ENCODE assay signal across 12 cellular contexts in genomic region chr11:74168838-74169237, GRCh38. TPM values are rescaled to one million over a fixed set of nuclear protein-coding genes. Genes with fewer than 3 reads are reported as not detected.
DNase-seq lines count a peak whose midpoint lies in the region; ATAC-seq, FAIRE-seq and TF ChIP-seq lines count a peak whose summit lies in the region.
"Had no signal": no experiment of that assay in that cellular context is flagged by ENCODE, and none has a peak within 500 bp of the region (broad histone marks: within the 10 kb centered on the region; RNA-seq: fewer than 3 reads in every experiment).

No MANE protein-coding gene starts in this region.

- H3K4me3 Mint-ChIP-seq in stimulated activated naive CD8-positive, alpha-beta T cell treated with anti-CD3 and anti-CD28 coated beads, Interleukin-15, Interleukin-2, amounts not matched to agents 100 ng/mL and 50 ng/mL, for 24 hours = peak overlapping the region; percentile 4
- H3K4me3 Mint-ChIP-seq in stimulated activated naive CD8-positive, alpha-beta T cell treated with anti-CD3 and anti-CD28 coated beads, Interleukin-15, amount 100 ng/mL, for 72 hours = peak overlapping the region in 1 of 2 donors; percentile 27

- H3K36me3 Mint-ChIP-seq in stimulated activated naive CD8-positive, alpha-beta T cell treated with anti-CD3 and anti-CD28 coated beads, Interleukin-15, Interleukin-2, amounts not matched to agents 100 ng/mL and 50 ng/mL, for 24 hours (ENCODE audit: low read depth) = peaks cover 36% of the 10 kb centered on the region
- peaks cover 0 to 11% of the 10 kb centered on the region in 2 donors for H3K36me3 Mint-ChIP-seq in activated naive CD4-positive, alpha-beta T cell treated with anti-CD3 and anti-CD28 coated beads, Interleukin-2, amount 50 U/mL, for 72 hours

- H2AFZ ChIP-seq in keratinocyte (ENCODE audit: control insufficient read depth, low read length) = no peak overlapping the region

- H3K27me3 ChIP-seq in SJCRH30 (no peaks in the 10 kb centered on the region), keratinocyte (ENCODE audit: control insufficient read depth, extremely low read depth, insufficient read depth, low read length) (no peaks in the 10 kb centered on the region)
- H3K27me3 ChIP-seq: SJSA1 had no signal

- ATAC-seq in stimulated activated naive CD8-positive, alpha-beta T cell treated with anti-CD3 and anti-CD28 coated beads, Interleukin-15, amount 100 ng/mL, for 72 hours = no peak
- ATAC-seq in activated naive CD4-positive, alpha-beta T cell treated with anti-CD3 and anti-CD28 coated beads, Interleukin-2, amount 50 U/mL, for 72 hours = no peak

- H3K27ac ChIP-seq in SJCRH30 (no peak overlapping the region), keratinocyte (ENCODE audit: control insufficient read depth, insufficient read depth, low read length) (no peak overlapping the region)
- H3K27ac ChIP-seq: SJSA1 had no signal

- FAIRE-seq in keratinocyte (lab: Jason Lieb, UNC) = no peak

- H3K36me3 ChIP-seq in SJCRH30 (peaks cover 41% of the 10 kb centered on the region), keratinocyte (ENCODE audit: control insufficient read depth in 2 of 2, extremely low read depth in 1 of 2, insufficient read depth in 2 of 2, low read length in 2 of 2) (peaks cover 0 to 8% of the 10 kb centered on the region in 2 experiments)

- DNase-seq in stimulated activated naive CD8-positive, alpha-beta T cell treated with anti-CD3 and anti-CD28 coated beads, Interleukin-15, amount 100 ng/mL, for 72 hours = no peak
- no peak for DNase-seq in SJCRH30
- DNase-seq in keratinocyte (ENCODE audit: low read depth, low spot score) = no peak
- DNase-seq in activated naive CD4-positive, alpha-beta T cell treated with anti-CD3 and anti-CD28 coated beads, Interleukin-2, amount 50 U/mL, for 72 hours (ENCODE audit: low spot score in 2 of 2) = no peak
- DNase-seq in activated effector memory CD4-positive, alpha-beta T cell treated with anti-CD3 and anti-CD28 coated beads, Interleukin-2, amount 50 U/mL, for 16 hours = no peak
- DNase-seq in NOMO-1 treated with dmso at 0.1 percent for 144 hours (lab: John Stamatoyannopoulos, UW; ENCODE audit: unreplicated experiment) = no peak
- DNase-seq in MV-4-11 (lab: John Stamatoyannopoulos, UW) = no peak
- DNase-seq: GF-D8; stimulated activated naive CD4-positive, alpha-beta T cell had no signal

- dilution Hi-C loops in keratinocyte (cut with MboI; ENCODE audit: extremely low pct_ligation_motif_present, low sequenced_read_pairs) = no loop called here

- H3K27me3 Mint-ChIP-seq in stimulated activated naive CD8-positive, alpha-beta T cell treated with anti-CD3 and anti-CD28 coated beads, Interleukin-15, Interleukin-2, amounts not matched to agents 100 ng/mL and 50 ng/mL, for 24 hours = no peaks in the 10 kb centered on the region
- no peaks in the 10 kb centered on the region for H3K27me3 Mint-ChIP-seq in stimulated activated naive CD8-positive, alpha-beta T cell treated with anti-CD3 and anti-CD28 coated beads, Interleukin-15, amount 100 ng/mL, for 72 hours
- H3K27me3 Mint-ChIP-seq: progenitor cell of endocrine pancreas had no signal

- peaks cover 9% of the 10 kb centered on the region for H3K4me1 Mint-ChIP-seq in stimulated activated naive CD8-positive, alpha-beta T cell treated with anti-CD3 and anti-CD28 coated beads, Interleukin-15, Interleukin-2, amounts not matched to agents 100 ng/mL and 50 ng/mL, for 24 hours (ENCODE audit: low read depth)
- no peaks in the 10 kb centered on the region for H3K4me1 Mint-ChIP-seq in stimulated activated naive CD8-positive, alpha-beta T cell treated with anti-CD3 and anti-CD28 coated beads, Interleukin-15, amount 100 ng/mL, for 72 hours

- no peaks in the 10 kb centered on the region for H3K9me1 ChIP-seq in keratinocyte (ENCODE audit: control insufficient read depth, extremely low read depth, insufficient read depth, low read length)

- no peak overlapping the region for H3K9ac ChIP-seq in keratinocyte (ENCODE audit: control insufficient read depth, extremely low read depth, insufficient read depth, low read length)

- no peaks in the 10 kb centered on the region for H3K9me3 ChIP-seq in SJCRH30 (replicated peaks)
- H3K9me3 ChIP-seq in keratinocyte (ENCODE audit: control insufficient read depth, low read depth, low read length) = no peaks in the 10 kb centered on the region
- H3K9me3 ChIP-seq: SJSA1 had no signal

- peak overlapping the region; percentile 98 for H3K4me2 ChIP-seq in keratinocyte (ENCODE audit: control insufficient read depth, extremely low read depth, insufficient read depth, low read depth, low read length)

- peak overlapping the region; percentile 77 for H3K4me3 ChIP-seq in SJCRH30
- H3K4me3 ChIP-seq in keratinocyte (ENCODE audit: control insufficient read depth in 2 of 3, extremely low read depth in 1 of 3, insufficient read depth in 2 of 3, low read depth in 1 of 3, low read length in 3 of 3) = no peak overlapping the region

- H4K20me1 ChIP-seq in keratinocyte (ENCODE audit: control insufficient read depth, extremely low read depth, insufficient read depth, low read length) = no peaks in the 10 kb centered on the region

- H3K27ac Mint-ChIP-seq in stimulated activated naive CD8-positive, alpha-beta T cell treated with anti-CD3 and anti-CD28 coated beads, Interleukin-15, Interleukin-2, amounts not matched to agents 100 ng/mL and 50 ng/mL, for 24 hours = no peak overlapping the region
- H3K27ac Mint-ChIP-seq in stimulated activated naive CD8-positive, alpha-beta T cell treated with anti-CD3 and anti-CD28 coated beads, Interleukin-15, amount 100 ng/mL, for 72 hours = no peak overlapping the region
- H3K27ac Mint-ChIP-seq in activated naive CD4-positive, alpha-beta T cell treated with anti-CD3 and anti-CD28 coated beads, Interleukin-2, amount 50 U/mL, for 72 hours = no peak overlapping the region
- H3K27ac Mint-ChIP-seq: progenitor cell of endocrine pancreas had no signal

- H3K4me1 ChIP-seq in SJCRH30 (peaks cover 6% of the 10 kb centered on the region; the same call in 1 of the 2 replicates), keratinocyte (ENCODE audit: control insufficient read depth, extremely low read depth, insufficient read depth, low read length) (peaks cover 15% of the 10 kb centered on the region)

- H3K9me3 Mint-ChIP-seq in stimulated activated naive CD8-positive, alpha-beta T cell treated with anti-CD3 and anti-CD28 coated beads, Interleukin-15, Interleukin-2, amounts not matched to agents 100 ng/mL and 50 ng/mL, for 24 hours = no peaks in the 10 kb centered on the region
- no peaks in the 10 kb centered on the region for H3K9me3 Mint-ChIP-seq in stimulated activated naive CD8-positive, alpha-beta T cell treated with anti-CD3 and anti-CD28 coated beads, Interleukin-15, amount 100 ng/mL, for 72 hours
- H3K9me3 Mint-ChIP-seq in activated naive CD4-positive, alpha-beta T cell treated with anti-CD3 and anti-CD28 coated beads, Interleukin-2, amount 50 U/mL, for 72 hours = no peaks in the 10 kb centered on the region

- H3K79me2 ChIP-seq in keratinocyte (ENCODE audit: control insufficient read depth, insufficient read depth, low read length) = peaks cover 39% of the 10 kb centered on the region

- TF ChIP-seq CTCF in keratinocyte (optimal IDR thresholded peaks at IDR 0.05 in 1 of 3, IDR thresholded peaks at IDR 0.05 in 1 of 3, conservative IDR thresholded peaks at IDR 0.05 in 1 of 3; ENCODE audit: extremely low read depth in 1 of 3, insufficient read depth in 2 of 3, low read length in 3 of 3) = no peak

RNA-seq across cellular contexts. Expression of gene C2CD3, which starts 2.0 kb away (rescaled TPM):
- total RNA-seq in SJCRH30 (2014; rRNA removed; shearing (Covaris generic)) = 27.5 and 31.3 TPM in 2 replicates
- 6.7 to 9.8 TPM (median 9.3 TPM) in 3 replicates for polyA plus RNA-seq in keratinocyte
- 3.3 TPM for polyA plus RNA-seq in keratinocyte (2011; ENCODE audit: low read depth)
- 4.4 and 7.2 TPM in 2 replicates for polyA plus RNA-seq in keratinocyte (2011; cell fraction: cytosol; rRNA removed)
- 15.4 and 20.4 TPM in 2 replicates for polyA plus RNA-seq in keratinocyte (2011; cell fraction: nucleus; rRNA removed)
- 6.5 and 7.3 TPM in 2 replicates for polyA plus RNA-seq in keratinocyte (2012; ENCODE audit: low replicate concordance)
- 22.1 to 30.1 TPM (median 26.9 TPM) in 3 replicates for polyA minus RNA-seq in keratinocyte
- 12.7 TPM for polyA minus RNA-seq in keratinocyte (2011; cell fraction: cytosol; rRNA and poly(A)+ RNA removed)
- polyA minus RNA-seq in keratinocyte (2011; cell fraction: nucleus; rRNA and poly(A)+ RNA removed) = 20.9 and 35.4 TPM in 2 replicates
- total RNA-seq in activated naive CD4-positive, alpha-beta T cell treated with anti-CD3 and anti-CD28 coated beads, Interleukin-2, amount 50 U/mL, for 72 hours = 10 to 100 TPM; 28.6 to 42.8 TPM

RNA-seq across cellular contexts. Expression of gene PPME1, which starts 2.3 kb away (rescaled TPM):
- total RNA-seq in SJCRH30 (2014; rRNA removed; shearing (Covaris generic)) = 52.7 and 56.5 TPM in 2 replicates
- polyA plus RNA-seq in keratinocyte = 31.7 to 55.6 TPM (median 34.0 TPM) in 3 replicates
- 53.6 TPM for polyA plus RNA-seq in keratinocyte (2011; ENCODE audit: low read depth)
- polyA plus RNA-seq in keratinocyte (2011; cell fraction: cytosol; rRNA removed) = 54.7 and 58.1 TPM in 2 replicates
- 78.3 and 89.4 TPM in 2 replicates for polyA plus RNA-seq in keratinocyte (2011; cell fraction: nucleus; rRNA removed)
- 31.4 and 41.8 TPM in 2 replicates for polyA plus RNA-seq in keratinocyte (2012; ENCODE audit: low replicate concordance)
- 42.2 to 51.6 TPM (median 49.1 TPM) in 3 replicates for polyA minus RNA-seq in keratinocyte
- 50.3 TPM for polyA minus RNA-seq in keratinocyte (2011; cell fraction: cytosol; rRNA and poly(A)+ RNA removed)
- polyA minus RNA-seq in keratinocyte (2011; cell fraction: nucleus; rRNA and poly(A)+ RNA removed) = 58.2 and 69.4 TPM in 2 replicates
- total RNA-seq in activated naive CD4-positive, alpha-beta T cell treated with anti-CD3 and anti-CD28 coated beads, Interleukin-2, amount 50 U/mL, for 72 hours = 10 to 100 TPM; 35.0 to 73.9 TPM
